9 cellular contexts compared by ENCODE assay signal in genomic region chr1:21673277-21673780, GRCh38. TPM values are rescaled to one million over a fixed set of nuclear protein-coding genes. Genes with fewer than 3 reads are reported as not detected.
DNase-seq lines count a peak whose midpoint lies in the region; ATAC-seq and TF ChIP-seq lines count a peak whose summit lies in the region.
"Had no signal": no experiment of that assay in that cellular context is flagged by ENCODE, and none has a peak within 500 bp of the region (broad histone marks: within the 10 kb centered on the region; RNA-seq: fewer than 3 reads in every experiment).

No MANE protein-coding gene starts in this region.

- ATAC-seq in HG02798 (IDR thresholded peaks at IDR 0.05; ENCODE audit: poor library complexity, unreplicated experiment) (no peak), GM21367 (IDR thresholded peaks at IDR 0.05; ENCODE audit: unreplicated experiment) (no peak), HG03439 (IDR thresholded peaks at IDR 0.05; ENCODE audit: unreplicated experiment) (no peak)
- ATAC-seq: HCT116 had no signal

- H3K4me1 ChIP-seq in HAP-1, result no peaks in the 10 kb centered on the region; the same call in 1 of the 2 replicates

- no peaks in the 10 kb centered on the region for H3K27me3 ChIP-seq in HAP-1 (ENCODE audit: low read depth)

- peaks cover 2% of the 10 kb centered on the region; the same call in 1 of the 2 replicates for H3K36me3 ChIP-seq in HAP-1 (replicated peaks)

- H3K4me3 ChIP-seq in fibroblast of the aortic adventitia (ENCODE audit: low read depth, low read length), result no peak overlapping the region
- H3K4me3 ChIP-seq in skeletal muscle cell (ENCODE audit: low read depth, low read length), result no peak overlapping the region
- no peak overlapping the region for H3K4me3 ChIP-seq in HAP-1

- DNase-seq in GM13977 (ENCODE audit: low spot score), result peak; percentile 14
- no peak for DNase-seq in RWPE1 (ENCODE audit: low spot score)
- peak; percentile 91 for DNase-seq in fibroblast of the aortic adventitia (ENCODE audit: low read depth)
- peak; percentile 57 for DNase-seq in skeletal muscle cell (ENCODE audit: low read depth)
- no peak for DNase-seq in HAP-1 (ENCODE audit: low spot score in 2 of 2)

- in situ Hi-C loops in GM13977 (cut with MboI; ENCODE audit: low pct_unique_long_range_greater_than_20kb, low sequenced_read_pairs, unreplicated experiment), result no loop called here
- in situ Hi-C loops in HAP-1 (cut with MboI; ENCODE audit: low sequenced_read_pairs), result no loop called here

- H3K27ac ChIP-seq in RWPE1, result peak overlapping the region; percentile 58

- CTCF ChIA-PET in RWPE1 (lab: Yijun Ruan, JAX), result interaction anchor here (0.6 kb wide), 1 partner anchor 200 kb away, joined by 3 read pairs; no protein-coding TSS in a partner anchor

- no peaks in the 10 kb centered on the region for H3K9me3 ChIP-seq in HAP-1

- POLR2A ChIA-PET in RWPE1 (lab: Yijun Ruan, JAX; ENCODE audit: low non-redundant PET), result interaction anchor here (0.5 kb wide), 1 partner anchor 9 kb away, joined by 4 read pairs; no protein-coding TSS in a partner anchor

- no peak for TF ChIP-seq CTCF in GM13977 (IDR thresholded peaks at IDR 0.05; ENCODE audit: extremely low read depth, insufficient read depth, missing control alignments)
- no peak for TF ChIP-seq CTCF in RWPE1 (conservative IDR thresholded peaks at IDR 0.05; ENCODE audit: low read depth)
- TF ChIP-seq CTCF in fibroblast of the aortic adventitia (IDR thresholded peaks at IDR 0.05; ENCODE audit: insufficient read depth, low read length), result no peak

RNA-seq across cellular contexts. Expression of gene RAP1GAP, which starts 4.2 kb away (rescaled TPM):
- total RNA-seq in fibroblast of the aortic adventitia (ENCODE audit: low replicate concordance), result 0.08 and 0.09 TPM in 2 replicates

Comparison
In these comparisons a context has a peak if more than half of its experiments do, and no peak if none do; other contexts are left out.
1. DNase-seq: peak in GM13977 (single experiment), fibroblast of the aortic adventitia (single experiment) and skeletal muscle cell (single experiment); none in RWPE1 (single experiment) and HAP-1 (0 of 2).